In genomic region chr15:79549196-79549595, GRCh38 we compare ENCODE assay signal across 30 cellular contexts.
"Had no signal": no experiment of that assay in that cellular context is flagged by ENCODE, and none has a peak within 500 bp of the region (broad histone marks: within the 10 kb centered on the region; RNA-seq: fewer than 3 reads in every experiment).

No MANE protein-coding gene starts in this region.

- H3K27ac Mint-ChIP-seq: activated CD4-positive, alpha-beta memory T cell treated with anti-CD3 and anti-CD28 coated beads, Interleukin-2, amount 10 ng/mL, durations not matched to agents 7 days and 5 days; activated CD4-positive, alpha-beta T cell treated with anti-CD3 and anti-CD28 coated beads, Interleukin-2, amount 10 ng/mL, durations not matched to agents 7 days and 5 days; activated naive CD4-positive, alpha-beta T cell treated with anti-CD3 and anti-CD28 coated beads, Interleukin-2, amount 10 ng/mL, durations not matched to agents 7 days and 5 days; activated naive CD4-positive, alpha-beta T cell treated with anti-CD3 and anti-CD28 coated beads, Interleukin-2, amount 50 U/mL, for 72 hours; activated naive CD8-positive, alpha-beta T cell treated with anti-CD3 and anti-CD28 coated beads, Interleukin-2, amount 10 ng/mL, durations not matched to agents 7 days and 5 days; activated T-cell treated with anti-CD3 and anti-CD28 coated beads, Interleukin-2, amount 50 U/mL, for 24 hours; activated T-cell treated with anti-CD3 and anti-CD28 coated beads, Interleukin-2, amount 50 U/mL, for 72 hours; effector memory CD8-positive, alpha-beta T cell; WTC11 had no signal

- H3K4me1 Mint-ChIP-seq: activated CD4-positive, alpha-beta memory T cell treated with anti-CD3 and anti-CD28 coated beads, Interleukin-2, amount 10 ng/mL, durations not matched to agents 7 days and 5 days; activated CD4-positive, alpha-beta T cell treated with anti-CD3 and anti-CD28 coated beads, Interleukin-2, amount 10 ng/mL, durations not matched to agents 7 days and 5 days; activated naive CD4-positive, alpha-beta T cell treated with anti-CD3 and anti-CD28 coated beads, Interleukin-2, amount 10 ng/mL, durations not matched to agents 7 days and 5 days; activated naive CD8-positive, alpha-beta T cell treated with anti-CD3 and anti-CD28 coated beads, Interleukin-2, amount 10 ng/mL, durations not matched to agents 7 days and 5 days had no signal

- H3K27me3 ChIP-seq: brain microvascular endothelial cell had no signal

- H3K4me3 Mint-ChIP-seq: activated CD4-positive, alpha-beta memory T cell treated with anti-CD3 and anti-CD28 coated beads, Interleukin-2, amount 10 ng/mL, durations not matched to agents 7 days and 5 days; activated CD4-positive, alpha-beta T cell treated with anti-CD3 and anti-CD28 coated beads, Interleukin-2, amount 10 ng/mL, durations not matched to agents 7 days and 5 days; activated naive CD4-positive, alpha-beta T cell treated with anti-CD3 and anti-CD28 coated beads, Interleukin-2, amount 10 ng/mL, durations not matched to agents 7 days and 5 days; activated naive CD8-positive, alpha-beta T cell treated with anti-CD3 and anti-CD28 coated beads, Interleukin-2, amount 10 ng/mL, durations not matched to agents 7 days and 5 days; activated T-cell treated with anti-CD3 and anti-CD28 coated beads, Interleukin-2, amount 50 U/mL, for 24 hours; activated T-cell treated with anti-CD3 and anti-CD28 coated beads, Interleukin-2, amount 50 U/mL, for 72 hours; effector memory CD8-positive, alpha-beta T cell; WTC11 had no signal

- H3K4me1 ChIP-seq: esophagus squamous epithelium, gastroesophageal sphincter had no signal

- H3K36me3 Mint-ChIP-seq: activated naive CD4-positive, alpha-beta T cell treated with anti-CD3 and anti-CD28 coated beads, Interleukin-2, amount 10 ng/mL, durations not matched to agents 7 days and 5 days; activated naive CD4-positive, alpha-beta T cell treated with anti-CD3 and anti-CD28 coated beads, Interleukin-2, amount 50 U/mL, for 72 hours; activated naive CD8-positive, alpha-beta T cell treated with anti-CD3 and anti-CD28 coated beads, Interleukin-2, amount 10 ng/mL, durations not matched to agents 7 days and 5 days; WTC11 had no signal

- H3K4me3 ChIP-seq: esophagus squamous epithelium, gastroesophageal sphincter had no signal

- H3K27me3 Mint-ChIP-seq: activated naive CD4-positive, alpha-beta T cell treated with anti-CD3 and anti-CD28 coated beads, Interleukin-2, amount 10 ng/mL, durations not matched to agents 7 days and 5 days had no signal

- H3K9me3 Mint-ChIP-seq: activated CD4-positive, alpha-beta memory T cell treated with anti-CD3 and anti-CD28 coated beads, Interleukin-2, amount 10 ng/mL, durations not matched to agents 7 days and 5 days; activated CD4-positive, alpha-beta T cell treated with anti-CD3 and anti-CD28 coated beads, Interleukin-2, amount 10 ng/mL, durations not matched to agents 7 days and 5 days; activated naive CD4-positive, alpha-beta T cell treated with anti-CD3 and anti-CD28 coated beads, Interleukin-2, amount 10 ng/mL, durations not matched to agents 7 days and 5 days; activated naive CD4-positive, alpha-beta T cell treated with anti-CD3 and anti-CD28 coated beads, Interleukin-2, amount 50 U/mL, for 72 hours; activated naive CD8-positive, alpha-beta T cell treated with anti-CD3 and anti-CD28 coated beads, Interleukin-2, amount 10 ng/mL, durations not matched to agents 7 days and 5 days; activated T-cell treated with anti-CD3 and anti-CD28 coated beads, Interleukin-2, amount 50 U/mL, for 24 hours; activated T-cell treated with anti-CD3 and anti-CD28 coated beads, Interleukin-2, amount 50 U/mL, for 72 hours; effector memory CD8-positive, alpha-beta T cell; WTC11 had no signal

- DNase-seq: activated CD4-positive, alpha-beta memory T cell treated with anti-CD3 and anti-CD28 coated beads, Interleukin-2, amount 10 ng/mL, durations not matched to agents 7 days and 5 days; activated CD4-positive, alpha-beta T cell treated with anti-CD3 and anti-CD28 coated beads for 1 hour; activated CD4-positive, alpha-beta T cell treated with anti-CD3 and anti-CD28 coated beads for 4 hours; activated CD4-positive, alpha-beta T cell treated with anti-CD3 and anti-CD28 coated beads, Interleukin-2, amount 10 ng/mL, durations not matched to agents 7 days and 5 days; activated CD4-positive, alpha-beta T cell treated with anti-CD3 and anti-CD28 coated beads, Interleukin-2, amount 50 U/mL, for 4 hours; activated CD8-positive, alpha-beta memory T cell treated with anti-CD3 and anti-CD28 coated beads, Interleukin-2, amount 50 U/mL, for 48 hours; activated gamma-delta T cell; activated naive CD4-positive, alpha-beta T cell; activated naive CD4-positive, alpha-beta T cell treated with anti-CD3 and anti-CD28 coated beads, Interleukin-2, amount 10 ng/mL, durations not matched to agents 7 days and 5 days; activated naive CD8-positive, alpha-beta T cell treated with anti-CD3 and anti-CD28 coated beads, Interleukin-2, amount 10 ng/mL, durations not matched to agents 7 days and 5 days; activated T-cell treated with anti-CD3 and anti-CD28 coated beads for 4 hours; activated T-cell treated with anti-CD3 and anti-CD28 coated beads, Interleukin-2, amount 50 U/mL, for 24 hours; activated T-cell treated with anti-CD3 and anti-CD28 coated beads, Interleukin-2, amount 50 U/mL, for 72 hours; amniotic stem cell; anterior cingulate cortex; brain microvascular endothelial cell; caudate nucleus; cortex of kidney; dermis blood vessel endothelial cell; effector CD4-positive, alpha-beta T cell; effector memory CD8-positive, alpha-beta T cell; esophagus squamous epithelium; foreskin melanocyte; head of caudate nucleus; T-helper 2 cell had no signal

- H3K27ac ChIP-seq: brain microvascular endothelial cell, epithelial cell of prostate, esophagus squamous epithelium, gastroesophageal sphincter, VCaP had no signal

- H3K36me3 ChIP-seq: brain microvascular endothelial cell, esophagus squamous epithelium, gastroesophageal sphincter had no signal

- H3K9me3 ChIP-seq: esophagus squamous epithelium, gastroesophageal sphincter had no signal
